In the genomic region with DNA sequence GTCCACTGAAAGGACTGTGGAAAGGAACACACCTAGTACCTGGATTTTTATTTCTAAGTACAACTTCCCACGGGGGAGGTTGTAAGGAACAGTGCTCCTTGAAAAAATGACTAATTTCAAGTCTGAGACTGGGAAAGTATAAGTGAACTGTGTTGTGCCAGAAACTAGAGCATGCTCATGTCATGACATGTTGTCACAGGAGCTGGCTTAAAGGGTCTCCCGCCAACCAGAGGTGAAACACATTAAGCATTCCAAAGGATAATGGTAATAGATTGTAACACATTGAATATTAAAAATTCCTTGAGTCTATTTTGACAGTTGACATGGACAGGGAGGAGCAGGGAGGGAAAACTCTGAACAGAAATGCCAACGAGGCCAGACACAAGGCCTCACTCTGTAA, we compare ENCODE assay signal across 1 cellular context.
TF ChIP-seq lines count a peak whose summit lies in the region.

No MANE protein-coding gene starts in this region.

TF ChIP-seq in IMR-90, 13 proteins besides CTCF, POLR2A, EP300 and RAD21:
- TF ChIP-seq, protein P1, sequence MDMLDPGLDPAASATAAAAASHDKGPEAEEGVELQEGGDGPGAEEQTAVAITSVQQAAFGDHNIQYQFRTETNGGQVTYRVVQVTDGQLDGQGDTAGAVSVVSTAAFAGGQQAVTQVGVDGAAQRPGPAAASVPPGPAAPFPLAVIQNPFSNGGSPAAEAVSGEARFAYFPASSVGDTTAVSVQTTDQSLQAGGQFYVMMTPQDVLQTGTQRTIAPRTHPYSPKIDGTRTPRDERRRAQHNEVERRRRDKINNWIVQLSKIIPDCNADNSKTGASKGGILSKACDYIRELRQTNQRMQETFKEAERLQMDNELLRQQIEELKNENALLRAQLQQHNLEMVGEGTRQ (IDR thresholded peaks at IDR 0.05; ENCODE audit: low read depth, low read length), result no peak
